ENCODE assay signal across 12 cellular contexts in the genomic region with DNA sequence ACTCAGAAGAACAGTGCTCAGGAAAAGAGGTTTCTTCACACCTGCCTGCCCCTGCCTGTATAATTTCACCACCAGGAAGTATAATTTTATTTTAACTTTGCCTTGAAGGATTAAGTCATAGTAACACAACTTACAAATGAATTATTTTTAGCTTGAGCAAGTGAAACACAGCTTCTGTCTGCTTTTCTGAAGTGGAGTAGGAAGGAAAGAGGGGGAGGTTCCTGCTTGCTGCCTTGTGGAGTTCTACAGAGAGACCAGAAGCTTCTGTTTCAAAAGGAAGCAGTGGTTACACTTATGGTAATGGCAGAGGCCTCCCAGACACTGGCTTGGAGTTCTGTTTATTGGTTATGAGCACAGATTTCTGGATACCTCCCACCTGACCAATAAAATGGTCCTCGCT.
DNase-seq lines count a peak whose midpoint lies in the region; ATAC-seq and TF ChIP-seq lines count a peak whose summit lies in the region.
"Had no signal": no experiment of that assay in that cellular context is flagged by ENCODE, and none has a peak within 500 bp of the region (broad histone marks: within the 10 kb centered on the region; RNA-seq: fewer than 3 reads in every experiment).

No MANE protein-coding gene starts in this region.

- no peak overlapping the region for H3K27ac ChIP-seq in CD8-positive, alpha-beta T cell (ENCODE audit: low read depth, low read length)
- H3K27ac ChIP-seq: SK-N-MC had no signal

- ATAC-seq in CD8-positive, alpha-beta T cell = peak; percentile 42
- ATAC-seq in GM18909 (IDR thresholded peaks at IDR 0.05; ENCODE audit: poor library complexity, unreplicated experiment) (peak; percentile 78), HG03108 (IDR thresholded peaks at IDR 0.05; ENCODE audit: unreplicated experiment) (peak; percentile 46), GM18907 (IDR thresholded peaks at IDR 0.05; ENCODE audit: unreplicated experiment) (no peak), HG02981 (IDR thresholded peaks at IDR 0.05; ENCODE audit: unreplicated experiment) (no peak), HG03439 (IDR thresholded peaks at IDR 0.05; ENCODE audit: unreplicated experiment) (no peak)

- H3K4me1 ChIP-seq in CD8-positive, alpha-beta T cell (ENCODE audit: insufficient read depth, low read length) = peaks cover 34% of the 10 kb centered on the region

- H3K9me3 Mint-ChIP-seq in CD8-positive, alpha-beta T cell = peaks cover 5% of the 10 kb centered on the region
- peaks cover 19% of the 10 kb centered on the region for H3K9me3 Mint-ChIP-seq in activated CD4-positive, alpha-beta memory T cell treated with anti-CD3 and anti-CD28 coated beads for 36 hours

- no peaks in the 10 kb centered on the region for H3K36me3 Mint-ChIP-seq in CD8-positive, alpha-beta T cell
- peaks cover 2% of the 10 kb centered on the region for H3K36me3 Mint-ChIP-seq in activated CD4-positive, alpha-beta memory T cell treated with anti-CD3 and anti-CD28 coated beads for 36 hours

- no peak for DNase-seq in CD8-positive, alpha-beta T cell
- DNase-seq in activated CD4-positive, alpha-beta memory T cell treated with anti-CD3 and anti-CD28 coated beads for 36 hours = no peak
- no peak for DNase-seq in activated naive CD4-positive, alpha-beta T cell treated with anti-CD3 and anti-CD28 coated beads, Interleukin-2, amount 50 U/mL, for 16 hours
- DNase-seq: activated gamma-delta T cell, COR-L47, NCI-H2171 treated with DMSO at 0.1 percent for 48 hours had no signal

- H3K4me3 ChIP-seq in CD8-positive, alpha-beta T cell (ENCODE audit: low read depth, low read length) = no peak overlapping the region
- H3K4me3 ChIP-seq: SK-N-MC had no signal

- H3K36me3 ChIP-seq in CD8-positive, alpha-beta T cell (ENCODE audit: insufficient read depth, low read length) = no peaks in the 10 kb centered on the region

- H3K9me3 ChIP-seq in CD8-positive, alpha-beta T cell (ENCODE audit: low read length) = no peaks in the 10 kb centered on the region

- peak overlapping the region; percentile 91 for H3K27ac Mint-ChIP-seq in CD8-positive, alpha-beta T cell
- peak overlapping the region; percentile 9 for H3K27ac Mint-ChIP-seq in activated CD4-positive, alpha-beta memory T cell treated with anti-CD3 and anti-CD28 coated beads for 36 hours

- POLR2A ChIA-PET in CD8-positive, alpha-beta T cell (lab: Charles Lee) = interaction anchor here (1.1 kb wide), 1 partner anchor 50 kb away, joined by 3 read pairs; no protein-coding TSS in a partner anchor
- POLR2A ChIA-PET in activated CD4-positive, alpha-beta memory T cell treated with anti-CD3 and anti-CD28 coated beads for 36 hours (lab: Charles Lee) = no interaction called here

- no peak for TF ChIP-seq CTCF in CD8-positive, alpha-beta T cell (IDR thresholded peaks at IDR 0.05)

- peak overlapping the region; percentile 30 for H3K4me3 Mint-ChIP-seq in CD8-positive, alpha-beta T cell
- H3K4me3 Mint-ChIP-seq in activated CD4-positive, alpha-beta memory T cell treated with anti-CD3 and anti-CD28 coated beads for 36 hours = no peak overlapping the region

- intact Hi-C loops in CD8-positive, alpha-beta T cell (cut with DNase I, micrococcal nuclease) = no loop called here
- intact Hi-C loops in activated CD4-positive, alpha-beta memory T cell treated with anti-CD3 and anti-CD28 coated beads for 36 hours (cut with micrococcal nuclease) = no loop called here

- H3K27me3 ChIP-seq in CD8-positive, alpha-beta T cell (ENCODE audit: insufficient read depth, low read length) = no peaks in the 10 kb centered on the region

- H3K4me1 Mint-ChIP-seq in CD8-positive, alpha-beta T cell (ENCODE audit: low read depth) = peaks cover 45% of the 10 kb centered on the region
- H3K4me1 Mint-ChIP-seq in activated CD4-positive, alpha-beta memory T cell treated with anti-CD3 and anti-CD28 coated beads for 36 hours (ENCODE audit: low read depth) = peaks cover 33% of the 10 kb centered on the region

- H3K27me3 Mint-ChIP-seq in CD8-positive, alpha-beta T cell (ENCODE audit: low read depth) = no peaks in the 10 kb centered on the region
- no peaks in the 10 kb centered on the region for H3K27me3 Mint-ChIP-seq in activated CD4-positive, alpha-beta memory T cell treated with anti-CD3 and anti-CD28 coated beads for 36 hours

- CTCF ChIA-PET in CD8-positive, alpha-beta T cell (lab: Charles Lee) = interaction anchor here (0.5 to 1.4 kb wide), 3 partner anchors 46 to 173 kb away, joined by 3 read pairs; no protein-coding TSS in a partner anchor
- CTCF ChIA-PET in activated CD4-positive, alpha-beta memory T cell treated with anti-CD3 and anti-CD28 coated beads for 36 hours (lab: Charles Lee) = interaction anchor here (1.3 kb wide), 1 partner anchor 203 kb away, joined by 3 read pairs; no protein-coding TSS in a partner anchor

Comparison
In these comparisons a context has a peak if more than half of its experiments do, and no peak if none do; other contexts are left out.
1. ATAC-seq: peak in CD8-positive, alpha-beta T cell (single experiment), GM18909 (single experiment) and HG03108 (single experiment); none in GM18907 (single experiment), HG02981 (single experiment) and HG03439 (single experiment).